Comparison of ENCODE assay signal across 8 cellular contexts in genomic region chr1:155003766-155004351, GRCh38. TPM values are rescaled to one million over a fixed set of nuclear protein-coding genes. Genes with fewer than 3 reads are reported as not detected.
DNase-seq lines count a peak whose midpoint lies in the region; ATAC-seq, FAIRE-seq and TF ChIP-seq lines count a peak whose summit lies in the region.

No MANE protein-coding gene starts in this region.

- H3K9me3 ChIP-seq in A549 (no peaks in the 10 kb centered on the region), endodermal cell (ENCODE audit: control insufficient read depth, low read length) (no peaks in the 10 kb centered on the region), mesenchymal stem cell (ENCODE audit: control insufficient read depth, low read length) (no peaks in the 10 kb centered on the region), tibial nerve (no peaks in the 10 kb centered on the region)

- H3K36me3 Mint-ChIP-seq in endodermal cell (ENCODE audit: low read depth): no peaks in the 10 kb centered on the region

- H2BK15ac ChIP-seq in mesenchymal stem cell (ENCODE audit: low read depth, poor library complexity, severe bottlenecking): peak overlapping the region; percentile 96

- peak overlapping the region; percentile 93 for H3K4me3 Mint-ChIP-seq in endodermal cell

- no peaks in the 10 kb centered on the region for H3K27me3 ChIP-seq in endodermal cell (ENCODE audit: control insufficient read depth, insufficient read depth, low read length, poor library complexity, severe bottlenecking)
- no peaks in the 10 kb centered on the region for H3K27me3 ChIP-seq in mesenchymal stem cell (ENCODE audit: control insufficient read depth in 1 of 2, insufficient read depth in 1 of 2, low read length in 2 of 2)
- H3K27me3 ChIP-seq in tibial nerve: no peaks in the 10 kb centered on the region

- H3K14ac ChIP-seq in mesenchymal stem cell (ENCODE audit: low read length in 2 of 2): peak overlapping the region in 1 of 2 experiments; percentile 97

- peak overlapping the region; percentile 98 to 100 for H3K27ac ChIP-seq in A549
- H3K27ac ChIP-seq in endodermal cell (ENCODE audit: low read depth, low read length): no peak overlapping the region
- H3K27ac ChIP-seq in mesenchymal stem cell (ENCODE audit: low read length, poor library complexity, severe bottlenecking): peak overlapping the region; percentile 87
- H3K27ac ChIP-seq in tibial nerve: peak overlapping the region; percentile 88 to 99 (median 98)

- no peak for TF ChIP-seq POLR2A in A549 (IDR thresholded peaks at IDR 0.05; ENCODE audit: low read length)
- peak in 1 of 2 donors; percentile 16 for TF ChIP-seq POLR2A in tibial nerve (IDR thresholded peaks at IDR 0.05)

- peak overlapping the region; percentile 85 to 89 for H3K4ac ChIP-seq in mesenchymal stem cell (ENCODE audit: low read depth in 1 of 2, low read length in 2 of 2)

- H3K4me1 ChIP-seq in A549 (peaks cover 60% of the 10 kb centered on the region), endodermal cell (ENCODE audit: control insufficient read depth, insufficient read depth, low read length) (peaks cover 9% of the 10 kb centered on the region), mesenchymal stem cell (ENCODE audit: control insufficient read depth, insufficient read depth, low read depth, low read length) (peaks cover 42% of the 10 kb centered on the region), tibial nerve (peaks cover 0 to 66% (median 59%) of the 10 kb centered on the region in 4 donors)

- DNase-seq in A549 (ENCODE audit: low read depth in 1 of 2, low spot score in 1 of 2) (peak in 1 of 2 experiments; percentile 85), GM13976 (ENCODE audit: low spot score) (peak; percentile 71), SK-MEL-5 (ENCODE audit: low read depth, low spot score) (peak; percentile 57), endodermal cell (peak; percentile 81), mesenchymal stem cell (peak; percentile 58), tibial nerve (ENCODE audit: low spot score in 2 of 2) (peak in 1 of 2 donors; percentile 56)

- no peaks in the 10 kb centered on the region for H3K9me3 Mint-ChIP-seq in endodermal cell

- H2BK5ac ChIP-seq in mesenchymal stem cell (ENCODE audit: low read depth, low read length, poor library complexity, severe bottlenecking): peak overlapping the region; percentile 68

- H3K27ac Mint-ChIP-seq in endodermal cell: peak overlapping the region; percentile 88

- TF ChIP-seq CTCF in A549 (IDR thresholded peaks at IDR 0.05) (no peak), GM13976 (IDR thresholded peaks at IDR 0.05; ENCODE audit: borderline replicate concordance, control extremely low read depth, extremely low read depth, insufficient read depth, missing control alignments) (no peak), endodermal cell (conservative IDR thresholded peaks at IDR 0.05) (no peak), tibial nerve (IDR thresholded peaks at IDR 0.05) (no peak)

- peaks cover 19% of the 10 kb centered on the region for H3K79me1 ChIP-seq in mesenchymal stem cell (replicated peaks; ENCODE audit: low read length, poor library complexity, severe bottlenecking)

- H3K27me3 Mint-ChIP-seq in endodermal cell (ENCODE audit: insufficient read depth): peaks cover 2% of the 10 kb centered on the region

- in situ Hi-C loops in GM13976 (cut with MboI; ENCODE audit: low sequenced_read_pairs, unreplicated experiment): no loop called here
- in situ Hi-C loops in SK-MEL-5 (cut with HindIII; ENCODE audit: low pct_unique_long_range_greater_than_20kb, low sequenced_read_pairs): no loop called here

- peak overlapping the region in 1 of 2 experiments; percentile 86 for H3K23ac ChIP-seq in mesenchymal stem cell (ENCODE audit: low read length in 2 of 2)

- no peaks in the 10 kb centered on the region for H3K36me3 ChIP-seq in endodermal cell (ENCODE audit: control insufficient read depth, insufficient read depth, low read length)
- H3K36me3 ChIP-seq in mesenchymal stem cell (ENCODE audit: control insufficient read depth in 1 of 2, insufficient read depth in 2 of 2, low read depth in 1 of 2, low read length in 2 of 2): peaks cover 3 to 33% of the 10 kb centered on the region in 2 experiments
- H3K36me3 ChIP-seq in tibial nerve: no peaks in the 10 kb centered on the region

- CTCF ChIA-PET in A549 (lab: Yijun Ruan, JAX): no interaction called here

- POLR2A ChIA-PET in A549 (lab: Yijun Ruan, JAX): interaction anchor here (1.3 to 3.1 kb wide), 6 partner anchors 13 to 81 kb away, joined by 3 to 14 read pairs (median 4); partner anchors contain the start of genes ADAM15 and SHC1

- peak overlapping the region; percentile 55 for H2AK5ac ChIP-seq in mesenchymal stem cell (ENCODE audit: low read length, severe bottlenecking)

- peak; percentile 10 to 26; a peak in 5 of 6 replicates for ATAC-seq in A549
- no peak for ATAC-seq in HG02970 (IDR thresholded peaks at IDR 0.05; ENCODE audit: low FRiP score, unreplicated experiment)
- no peak for ATAC-seq in GM19455 (IDR thresholded peaks at IDR 0.05; ENCODE audit: unreplicated experiment)

- no peak for FAIRE-seq in A549 (lab: Jason Lieb, UNC)

- peak overlapping the region; percentile 88 to 98 for H3K18ac ChIP-seq in mesenchymal stem cell (ENCODE audit: low read depth in 1 of 2, low read length in 2 of 2)

- H3K9ac ChIP-seq in endodermal cell (ENCODE audit: extremely low read depth, low read length, poor library complexity, severe bottlenecking) (peak overlapping the region; percentile 53), mesenchymal stem cell (ENCODE audit: low read length) (peak overlapping the region; percentile 96)

- H2BK120ac ChIP-seq in mesenchymal stem cell (ENCODE audit: low read depth, low read length): peak overlapping the region; percentile 98

- WGBS in A549 (ENCODE audit: missing lambda C conversion rate): 7% methylated on average over 12 of the region's 34 CpGs
- 0 to 4% methylated on average over 1 to 29 of the region's 34 CpGs for WGBS in endodermal cell (ENCODE audit: insufficient coverage in 1 of 2, insufficient read length in 1 of 2), 2 experiments
- 1% methylated on average over 9 of the region's 34 CpGs for WGBS in mesenchymal stem cell
- WGBS in tibial nerve, 2 donors: 1 to 8% methylated on average over 9 to 21 of the region's 34 CpGs

- peaks cover 13% of the 10 kb centered on the region for H3K4me1 Mint-ChIP-seq in endodermal cell

- peak overlapping the region; percentile 97 for H4K91ac ChIP-seq in mesenchymal stem cell (ENCODE audit: low read length)

- H3K4me2 ChIP-seq in A549 (peak overlapping the region; percentile 88), mesenchymal stem cell (ENCODE audit: low read length, poor library complexity, severe bottlenecking) (peak overlapping the region; percentile 62)

- H4K8ac ChIP-seq in mesenchymal stem cell (ENCODE audit: low read length): peak overlapping the region; percentile 91

- peak overlapping the region; percentile 59 to 61 for H2BK12ac ChIP-seq in mesenchymal stem cell (ENCODE audit: low read length in 2 of 2)

- TF ChIP-seq RAD21 in A549 (conservative IDR thresholded peaks at IDR 0.05 in 1 of 2, IDR thresholded peaks at IDR 0.05 in 1 of 2): peak in 1 of 2 experiments; percentile 16; a peak in 1 of 5 replicates

- H2AFZ ChIP-seq in mesenchymal stem cell (ENCODE audit: low read depth, low read length): no peak overlapping the region

- peak; percentile 47 to 77; a peak in 3 of 5 replicates for TF ChIP-seq EP300 in A549 (IDR thresholded peaks at IDR 0.05)
- TF ChIP-seq EP300 in tibial nerve (IDR thresholded peaks at IDR 0.05): peak in 1 of 2 donors; percentile 40

- H3K4me3 ChIP-seq in A549: peak overlapping the region; percentile 80
- H3K4me3 ChIP-seq in endodermal cell (ENCODE audit: low read length): peak overlapping the region; percentile 93
- H3K4me3 ChIP-seq in mesenchymal stem cell (ENCODE audit: insufficient read depth in 1 of 2, low read depth in 1 of 2, low read length in 2 of 2): peak overlapping the region; percentile 83 to 100
- H3K4me3 ChIP-seq in tibial nerve: peak overlapping the region; percentile 58 to 94 (median 78)

RNA-seq across cellular contexts. Expression of gene ZBTB7B, which starts 1.3 kb away (rescaled TPM):
- polyA plus RNA-seq in A549 (2011; rRNA removed): 20.5 and 20.8 TPM in 2 replicates
- polyA plus RNA-seq in A549 (2012; cell fraction: cytosol; rRNA removed): 28.8 and 32.2 TPM in 2 replicates
- polyA plus RNA-seq in A549 (2012; cell fraction: nucleus; rRNA removed): 60.8 and 82.4 TPM in 2 replicates
- 24.7 to 30.7 TPM (median 29.0 TPM) in 3 replicates for polyA plus RNA-seq in A549 (2017; fragmentation: RNase III; extraction: RNeasy Plus Mini Kit Qiagen cat#74134 plus additional on column Dnase treatment)
- 25.1 and 30.3 TPM in 2 replicates for polyA minus RNA-seq in A549 (2011; rRNA and poly(A)+ RNA removed)
- total RNA-seq in SK-MEL-5 (2014; rRNA removed; shearing (Covaris generic)): 25.1 and 29.1 TPM in 2 replicates
- polyA plus RNA-seq in SK-MEL-5 (2015; cell fraction: cytosol; rRNA removed): 39.9 and 40.7 TPM in 2 replicates
- 61.0 and 69.9 TPM in 2 replicates for polyA plus RNA-seq in SK-MEL-5 (2015; cell fraction: nucleus; rRNA removed)
- 10 to 100 TPM; 21.2 to 23.3 TPM for total RNA-seq in endodermal cell
- polyA plus RNA-seq in endodermal cell (2013, experiment 1 of 2): 7.4 TPM
- polyA plus RNA-seq in endodermal cell (2013, experiment 2 of 2): 7.0 TPM
- 18.3 TPM for polyA plus RNA-seq in mesenchymal stem cell (2013, experiment 1 of 2)
- polyA plus RNA-seq in mesenchymal stem cell (2013, experiment 2 of 2): 18.3 TPM
- 10 to 100 TPM; 44.6 to 53.4 (median 49.5) TPM for total RNA-seq in tibial nerve

RNA-seq across cellular contexts. Expression of gene LENEP, which starts 10.5 kb away (rescaled TPM):
- polyA plus RNA-seq in A549 (2011; rRNA removed): 0.32 TPM in 1 of 2 replicates, not detected in the other
- polyA plus RNA-seq in A549 (2012; cell fraction: cytosol; rRNA removed): 0.09 TPM in 1 of 2 replicates, not detected in the other
- polyA plus RNA-seq in A549 (2012; cell fraction: nucleus; rRNA removed): 0.55 and 0.58 TPM in 2 replicates
- polyA plus RNA-seq in A549 (2017; fragmentation: RNase III; extraction: RNeasy Plus Mini Kit Qiagen cat#74134 plus additional on column Dnase treatment): not detected in 3 replicates
- 1.9 and 5.0 TPM in 2 replicates for polyA minus RNA-seq in A549 (2011; rRNA and poly(A)+ RNA removed)
- 0.48 and 1.2 TPM in 2 replicates for total RNA-seq in SK-MEL-5 (2014; rRNA removed; shearing (Covaris generic))
- not detected in 2 replicates for polyA plus RNA-seq in SK-MEL-5 (2015; cell fraction: cytosol; rRNA removed)
- polyA plus RNA-seq in SK-MEL-5 (2015; cell fraction: nucleus; rRNA removed): not detected in 2 replicates
- total RNA-seq in endodermal cell: 1 to 10 TPM in 1 of 2 donors, not detected in 1; 2.0 TPM
- polyA plus RNA-seq in endodermal cell (2013, experiment 1 of 2): not detected
- not detected for polyA plus RNA-seq in endodermal cell (2013, experiment 2 of 2)
- polyA plus RNA-seq in mesenchymal stem cell (2013, experiment 1 of 2): not detected
- not detected for polyA plus RNA-seq in mesenchymal stem cell (2013, experiment 2 of 2)
- 1 to 10 TPM in 1 of 4 donors, not detected in 3; 1.5 TPM for total RNA-seq in tibial nerve

RNA-seq across cellular contexts. Expression of gene FLAD1, which starts 20.7 kb away (rescaled TPM):
- polyA plus RNA-seq in A549 (2011; rRNA removed) (43.5 and 57.1 TPM in 2 replicates), A549 (2017; fragmentation: RNase III; extraction: RNeasy Plus Mini Kit Qiagen cat#74134 plus additional on column Dnase treatment) (34.1 to 38.2 TPM (median 36.0 TPM) in 3 replicates)
- 75.4 and 84.9 TPM in 2 replicates for polyA plus RNA-seq in A549 (2012; cell fraction: cytosol; rRNA removed)
- polyA plus RNA-seq in A549 (2012; cell fraction: nucleus; rRNA removed): 122 and 131 TPM in 2 replicates
- 96.6 and 131 TPM in 2 replicates for polyA minus RNA-seq in A549 (2011; rRNA and poly(A)+ RNA removed)
- total RNA-seq in SK-MEL-5 (2014; rRNA removed; shearing (Covaris generic)): 53.5 and 58.2 TPM in 2 replicates
- 64.7 and 67.3 TPM in 2 replicates for polyA plus RNA-seq in SK-MEL-5 (2015; cell fraction: cytosol; rRNA removed)
- 153 and 201 TPM in 2 replicates for polyA plus RNA-seq in SK-MEL-5 (2015; cell fraction: nucleus; rRNA removed)
- total RNA-seq in endodermal cell (10 to 100 TPM; 61.9 to 65.0 TPM), tibial nerve (10 to 100 TPM; 17.4 to 33.6 (median 23.6) TPM)
- 54.8 TPM for polyA plus RNA-seq in endodermal cell (2013, experiment 1 of 2)
- 47.4 TPM for polyA plus RNA-seq in endodermal cell (2013, experiment 2 of 2)
- polyA plus RNA-seq in mesenchymal stem cell (2013, experiment 1 of 2): 26.7 TPM
- polyA plus RNA-seq in mesenchymal stem cell (2013, experiment 2 of 2): 26.3 TPM

RNA-seq across cellular contexts. Expression of gene CKS1B, which starts 29.4 kb away (rescaled TPM):
- polyA plus RNA-seq in A549 (2011; rRNA removed) (725 and 787 TPM in 2 replicates), A549 (2017; fragmentation: RNase III; extraction: RNeasy Plus Mini Kit Qiagen cat#74134 plus additional on column Dnase treatment) (345 to 366 TPM (median 356 TPM) in 3 replicates)
- polyA plus RNA-seq in A549 (2012; cell fraction: cytosol; rRNA removed): 882 and 1,176 TPM in 2 replicates
- polyA plus RNA-seq in A549 (2012; cell fraction: nucleus; rRNA removed): 218 and 329 TPM in 2 replicates
- polyA minus RNA-seq in A549 (2011; rRNA and poly(A)+ RNA removed): 251 and 266 TPM in 2 replicates
- 122 and 157 TPM in 2 replicates for total RNA-seq in SK-MEL-5 (2014; rRNA removed; shearing (Covaris generic))
- polyA plus RNA-seq in SK-MEL-5 (2015; cell fraction: cytosol; rRNA removed): 114 and 176 TPM in 2 replicates
- 45.6 and 61.6 TPM in 2 replicates for polyA plus RNA-seq in SK-MEL-5 (2015; cell fraction: nucleus; rRNA removed)
- total RNA-seq in endodermal cell (100 to 1,000 TPM; 145 to 229 TPM), tibial nerve (10 to 100 TPM; 35.2 to 40.5 (median 37.3) TPM)
- polyA plus RNA-seq in endodermal cell (2013, experiment 1 of 2): 355 TPM
- 371 TPM for polyA plus RNA-seq in endodermal cell (2013, experiment 2 of 2)
- polyA plus RNA-seq in mesenchymal stem cell (2013, experiment 1 of 2): 48.2 TPM
- polyA plus RNA-seq in mesenchymal stem cell (2013, experiment 2 of 2): 48.8 TPM

RNA-seq across cellular contexts. Expression of gene DCST2, which starts 29.7 kb away (rescaled TPM):
- 1.0 and 1.5 TPM in 2 replicates for polyA plus RNA-seq in A549 (2011; rRNA removed)
- 0.63 and 0.76 TPM in 2 replicates for polyA plus RNA-seq in A549 (2012; cell fraction: cytosol; rRNA removed)
- polyA plus RNA-seq in A549 (2012; cell fraction: nucleus; rRNA removed): 6.2 and 11.1 TPM in 2 replicates
- 0.23 to 0.46 TPM (median 0.43 TPM) in 3 replicates for polyA plus RNA-seq in A549 (2017; fragmentation: RNase III; extraction: RNeasy Plus Mini Kit Qiagen cat#74134 plus additional on column Dnase treatment)
- 0.73 and 0.83 TPM in 2 replicates for polyA minus RNA-seq in A549 (2011; rRNA and poly(A)+ RNA removed)
- total RNA-seq in SK-MEL-5 (2014; rRNA removed; shearing (Covaris generic)): 0.18 TPM in 1 of 2 replicates, not detected in the other
- 0.06 and 0.23 TPM in 2 replicates for polyA plus RNA-seq in SK-MEL-5 (2015; cell fraction: cytosol; rRNA removed)
- polyA plus RNA-seq in SK-MEL-5 (2015; cell fraction: nucleus; rRNA removed): 7.1 and 10.0 TPM in 2 replicates
- total RNA-seq in endodermal cell: 1 to 10 TPM in 1 of 2 donors, under 1 TPM in 1; 0.44 to 2.0 TPM
- polyA plus RNA-seq in endodermal cell (2013, experiment 1 of 2): 4.1 TPM
- 3.4 TPM for polyA plus RNA-seq in endodermal cell (2013, experiment 2 of 2)
- 0.07 TPM for polyA plus RNA-seq in mesenchymal stem cell (2013, experiment 1 of 2)
- polyA plus RNA-seq in mesenchymal stem cell (2013, experiment 2 of 2): 0.08 TPM
- total RNA-seq in tibial nerve: 1 to 10 TPM in 3 of 4 donors, under 1 TPM in 1; 0.90 to 4.2 (median 1.7) TPM

Comparison
In these comparisons a context has a peak if more than half of its experiments do, and no peak if none do; other contexts are left out.
1. ATAC-seq: peak in A549 (2 of 2); none in HG02970 (single experiment) and GM19455 (single experiment).
2. Peak in every context shown above with its lines, with median percentiles within 50 percentile points of each other: H3K4me3 ChIP-seq.